In the genomic region with DNA sequence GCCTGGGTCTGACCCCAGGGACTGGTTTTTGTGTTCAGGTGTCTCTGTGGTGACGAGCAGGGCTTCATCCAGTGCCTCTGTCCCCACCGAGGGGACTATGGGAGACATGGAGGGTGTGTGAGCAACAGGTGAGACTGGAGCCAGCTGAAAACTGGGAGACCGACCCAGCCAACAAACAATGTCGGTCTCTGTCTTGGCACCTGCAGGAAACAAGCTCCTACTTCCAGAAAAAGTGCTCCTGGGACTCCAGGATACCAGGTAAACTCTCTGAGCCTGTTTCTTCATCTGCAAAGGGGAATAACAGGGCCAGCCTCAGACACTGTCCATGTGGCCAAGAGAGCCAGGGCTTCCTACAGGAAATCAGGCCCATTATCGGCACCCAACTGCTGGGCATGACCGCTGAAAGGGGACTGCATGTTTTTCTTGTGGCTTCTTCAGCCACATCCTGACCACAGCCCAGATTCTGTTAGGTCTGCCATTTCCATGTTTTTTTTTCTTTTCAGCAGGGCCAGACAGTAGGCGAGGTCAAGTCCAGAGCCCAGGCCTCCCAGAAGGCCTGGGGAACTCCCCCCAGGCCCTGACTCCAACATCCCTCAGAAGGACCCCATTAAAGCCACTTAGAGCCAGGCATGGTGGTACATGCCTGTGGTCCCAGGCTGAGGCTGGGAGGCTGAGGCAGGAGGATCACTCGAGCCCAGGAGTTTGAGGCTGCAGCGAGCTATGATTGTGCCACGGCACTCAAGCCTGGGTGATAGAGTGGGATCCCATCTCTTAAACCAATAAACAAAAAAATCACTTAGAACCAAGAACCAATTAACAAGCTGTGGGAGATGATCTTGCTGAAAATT, we compare ENCODE assay signal across 1 cellular context.
TF ChIP-seq lines count a peak whose summit lies in the region.

No MANE protein-coding gene starts in this region.

TF ChIP-seq in H1, 55 proteins besides CTCF, POLR2A, EP300 and RAD21:
- TF ChIP-seq FOSL1 (IDR thresholded peaks at IDR 0.05; ENCODE audit: insufficient read depth, low read depth, low read length) (no peak), CHD1 (IDR thresholded peaks at IDR 0.05; ENCODE audit: low read depth, low read length) (no peak), SIN3A (conservative IDR thresholded peaks at IDR 0.05 in 1 of 2, IDR thresholded peaks at IDR 0.05 in 1 of 2; ENCODE audit: low read depth in 1 of 2, low read length in 2 of 2) (no peak), CBX5 (IDR thresholded peaks at IDR 0.05; ENCODE audit: low read depth, low read length) (no peak), NANOG (IDR thresholded peaks at IDR 0.05; ENCODE audit: insufficient read depth, low read depth, low read length, poor library complexity, severe bottlenecking) (no peak), JUND (IDR thresholded peaks at IDR 0.05; ENCODE audit: low read length) (no peak), SIRT6 (IDR thresholded peaks at IDR 0.05; ENCODE audit: low read length) (no peak), TBP (IDR thresholded peaks at IDR 0.05; ENCODE audit: low read depth, low read length) (no peak), EZH2 (IDR thresholded peaks at IDR 0.05; ENCODE audit: low read depth, low read length, severe bottlenecking) (no peak), KDM1A (IDR thresholded peaks at IDR 0.05; ENCODE audit: borderline replicate concordance, low read length) (no peak), CREB1 (IDR thresholded peaks at IDR 0.05) (no peak), POLR2AphosphoS5 (IDR thresholded peaks at IDR 0.05; ENCODE audit: low read depth, low read length) (no peak), RXRA (IDR thresholded peaks at IDR 0.05; ENCODE audit: insufficient read depth, low read depth, low read length) (no peak), MAFK (IDR thresholded peaks at IDR 0.05; ENCODE audit: low read depth, low read length) (no peak)
- TF ChIP-seq, protein P1, sequence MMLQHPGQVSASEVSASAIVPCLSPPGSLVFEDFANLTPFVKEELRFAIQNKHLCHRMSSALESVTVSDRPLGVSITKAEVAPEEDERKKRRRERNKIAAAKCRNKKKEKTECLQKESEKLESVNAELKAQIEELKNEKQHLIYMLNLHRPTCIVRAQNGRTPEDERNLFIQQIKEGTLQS (IDR thresholded peaks at IDR 0.05; ENCODE audit: insufficient read depth, low read depth, low read length) = no peak
- TF ChIP-seq, protein P2, sequence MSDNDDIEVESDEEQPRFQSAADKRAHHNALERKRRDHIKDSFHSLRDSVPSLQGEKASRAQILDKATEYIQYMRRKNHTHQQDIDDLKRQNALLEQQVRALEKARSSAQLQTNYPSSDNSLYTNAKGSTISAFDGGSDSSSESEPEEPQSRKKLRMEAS (IDR thresholded peaks at IDR 0.05) = no peak
- TF ChIP-seq, protein P3, sequence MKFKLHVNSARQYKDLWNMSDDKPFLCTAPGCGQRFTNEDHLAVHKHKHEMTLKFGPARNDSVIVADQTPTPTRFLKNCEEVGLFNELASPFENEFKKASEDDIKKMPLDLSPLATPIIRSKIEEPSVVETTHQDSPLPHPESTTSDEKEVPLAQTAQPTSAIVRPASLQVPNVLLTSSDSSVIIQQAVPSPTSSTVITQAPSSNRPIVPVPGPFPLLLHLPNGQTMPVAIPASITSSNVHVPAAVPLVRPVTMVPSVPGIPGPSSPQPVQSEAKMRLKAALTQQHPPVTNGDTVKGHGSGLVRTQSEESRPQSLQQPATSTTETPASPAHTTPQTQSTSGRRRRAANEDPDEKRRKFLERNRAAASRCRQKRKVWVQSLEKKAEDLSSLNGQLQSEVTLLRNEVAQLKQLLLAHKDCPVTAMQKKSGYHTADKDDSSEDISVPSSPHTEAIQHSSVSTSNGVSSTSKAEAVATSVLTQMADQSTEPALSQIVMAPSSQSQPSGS (IDR thresholded peaks at IDR 0.05; ENCODE audit: low read length) = no peak
